ENCODE assay signal across 8 cellular contexts in genomic region chr2:45778720-45779171, GRCh38.
DNase-seq lines count a peak whose midpoint lies in the region; ATAC-seq and TF ChIP-seq lines count a peak whose summit lies in the region.

No MANE protein-coding gene starts in this region.

- peaks cover 10% of the 10 kb centered on the region for H3K27me3 ChIP-seq in endodermal cell (ENCODE audit: control insufficient read depth, insufficient read depth, low read length, poor library complexity, severe bottlenecking)
- no peaks in the 10 kb centered on the region for H3K27me3 ChIP-seq in naive thymus-derived CD4-positive, alpha-beta T cell (ENCODE audit: control insufficient read depth in 2 of 2, insufficient read depth in 2 of 2, low read length in 2 of 2)

- no peak overlapping the region for H3K27ac Mint-ChIP-seq in activated CD8-positive, alpha-beta T cell treated with anti-CD3 and anti-CD28 coated beads, Interleukin-2, amount 10 ng/mL, durations not matched to agents 7 days and 5 days
- no peak overlapping the region for H3K27ac Mint-ChIP-seq in endodermal cell
- H3K27ac Mint-ChIP-seq in naive thymus-derived CD4-positive, alpha-beta T cell, result peak overlapping the region in 1 of 9 donors; percentile 19
- no peak overlapping the region for H3K27ac Mint-ChIP-seq in stimulated activated naive CD8-positive, alpha-beta T cell treated with anti-CD3 and anti-CD28 coated beads, Interleukin-15, Interleukin-2, amounts not matched to agents 100 ng/mL and 50 ng/mL, for 24 hours

- no peaks in the 10 kb centered on the region for H3K27me3 Mint-ChIP-seq in activated CD8-positive, alpha-beta T cell treated with anti-CD3 and anti-CD28 coated beads, Interleukin-2, amount 10 ng/mL, durations not matched to agents 7 days and 5 days (ENCODE audit: low read depth)
- H3K27me3 Mint-ChIP-seq in endodermal cell (ENCODE audit: insufficient read depth), result peaks cover under 1% of the 10 kb centered on the region
- H3K27me3 Mint-ChIP-seq in naive thymus-derived CD4-positive, alpha-beta T cell, result no peaks in the 10 kb centered on the region
- no peaks in the 10 kb centered on the region for H3K27me3 Mint-ChIP-seq in stimulated activated naive CD8-positive, alpha-beta T cell treated with anti-CD3 and anti-CD28 coated beads, Interleukin-15, Interleukin-2, amounts not matched to agents 100 ng/mL and 50 ng/mL, for 24 hours

- no peak for DNase-seq in AG09309 (ENCODE audit: low read depth)
- peak; percentile 53 for DNase-seq in GM19238 (ENCODE audit: insufficient read length, low spot score)
- DNase-seq in NCI-H226, result peak; percentile 23
- DNase-seq in activated CD8-positive, alpha-beta T cell treated with anti-CD3 and anti-CD28 coated beads, Interleukin-2, amount 10 ng/mL, durations not matched to agents 7 days and 5 days, result peak; percentile 76
- DNase-seq in endodermal cell, result peak; percentile 87
- peak; percentile 19 to 76 (median 67) for DNase-seq in naive thymus-derived CD4-positive, alpha-beta T cell

- H3K9ac ChIP-seq in endodermal cell (ENCODE audit: extremely low read depth, low read length, poor library complexity, severe bottlenecking), result no peak overlapping the region

- H3K4me1 ChIP-seq in endodermal cell (ENCODE audit: control insufficient read depth, insufficient read depth, low read length), result no peaks in the 10 kb centered on the region
- H3K4me1 ChIP-seq in naive thymus-derived CD4-positive, alpha-beta T cell (ENCODE audit: control insufficient read depth in 2 of 2, insufficient read depth in 2 of 2, low read length in 2 of 2), result no peaks in the 10 kb centered on the region

- TF ChIP-seq CTCF in AG09309 (IDR thresholded peaks at IDR 0.05; ENCODE audit: control insufficient read depth, insufficient read depth, low read depth, low read length, missing control alignments) (peak; percentile 71), endodermal cell (conservative IDR thresholded peaks at IDR 0.05) (peak; percentile 85)

- no peaks in the 10 kb centered on the region for H3K9me3 ChIP-seq in endodermal cell (ENCODE audit: control insufficient read depth, low read length)
- H3K9me3 ChIP-seq in naive thymus-derived CD4-positive, alpha-beta T cell (ENCODE audit: control insufficient read depth in 2 of 3, low read length in 3 of 3), result no peaks in the 10 kb centered on the region

- no peaks in the 10 kb centered on the region for H3K9me3 Mint-ChIP-seq in activated CD8-positive, alpha-beta T cell treated with anti-CD3 and anti-CD28 coated beads, Interleukin-2, amount 10 ng/mL, durations not matched to agents 7 days and 5 days (ENCODE audit: insufficient read depth)
- H3K9me3 Mint-ChIP-seq in endodermal cell, result no peaks in the 10 kb centered on the region
- H3K9me3 Mint-ChIP-seq in naive thymus-derived CD4-positive, alpha-beta T cell, result no peaks in the 10 kb centered on the region
- no peaks in the 10 kb centered on the region for H3K9me3 Mint-ChIP-seq in stimulated activated naive CD8-positive, alpha-beta T cell treated with anti-CD3 and anti-CD28 coated beads, Interleukin-15, Interleukin-2, amounts not matched to agents 100 ng/mL and 50 ng/mL, for 24 hours

- peak overlapping the region; percentile 6 for H3K4me3 Mint-ChIP-seq in activated CD8-positive, alpha-beta T cell treated with anti-CD3 and anti-CD28 coated beads, Interleukin-2, amount 10 ng/mL, durations not matched to agents 7 days and 5 days
- no peak overlapping the region for H3K4me3 Mint-ChIP-seq in endodermal cell
- peak overlapping the region; percentile 5 to 77 (median 54) for H3K4me3 Mint-ChIP-seq in naive thymus-derived CD4-positive, alpha-beta T cell
- peak overlapping the region; percentile 22 for H3K4me3 Mint-ChIP-seq in stimulated activated naive CD8-positive, alpha-beta T cell treated with anti-CD3 and anti-CD28 coated beads, Interleukin-15, Interleukin-2, amounts not matched to agents 100 ng/mL and 50 ng/mL, for 24 hours

- intact Hi-C loops in naive thymus-derived CD4-positive, alpha-beta T cell (cut with micrococcal nuclease), result loop anchor here (1.0 to 5.0 kb wide), 7 partner anchors 82 to 797 kb away; no protein-coding TSS in a partner anchor

- peaks cover 10% of the 10 kb centered on the region for H3K4me1 Mint-ChIP-seq in activated CD8-positive, alpha-beta T cell treated with anti-CD3 and anti-CD28 coated beads, Interleukin-2, amount 10 ng/mL, durations not matched to agents 7 days and 5 days (ENCODE audit: low read depth)
- peaks cover 4% of the 10 kb centered on the region for H3K4me1 Mint-ChIP-seq in endodermal cell
- peaks cover 0 to 13% (median 6%) of the 10 kb centered on the region in 7 donors for H3K4me1 Mint-ChIP-seq in naive thymus-derived CD4-positive, alpha-beta T cell
- H3K4me1 Mint-ChIP-seq in stimulated activated naive CD8-positive, alpha-beta T cell treated with anti-CD3 and anti-CD28 coated beads, Interleukin-15, Interleukin-2, amounts not matched to agents 100 ng/mL and 50 ng/mL, for 24 hours (ENCODE audit: low read depth), result peaks cover 12% of the 10 kb centered on the region

- H3K4me3 ChIP-seq in AG09309 (ENCODE audit: control insufficient read depth, low read depth, low read length), result no peak overlapping the region
- H3K4me3 ChIP-seq in endodermal cell (ENCODE audit: low read length), result no peak overlapping the region
- H3K4me3 ChIP-seq in naive thymus-derived CD4-positive, alpha-beta T cell (ENCODE audit: low read length), result no peak overlapping the region

- no peaks in the 10 kb centered on the region for H3K36me3 ChIP-seq in endodermal cell (ENCODE audit: control insufficient read depth, insufficient read depth, low read length)
- H3K36me3 ChIP-seq in naive thymus-derived CD4-positive, alpha-beta T cell (ENCODE audit: control insufficient read depth in 2 of 3, insufficient read depth in 3 of 3, low read length in 3 of 3), result no peaks in the 10 kb centered on the region

- no peak overlapping the region for H3K27ac ChIP-seq in endodermal cell (ENCODE audit: low read depth, low read length)
- H3K27ac ChIP-seq in naive thymus-derived CD4-positive, alpha-beta T cell (ENCODE audit: low read depth, low read length), result no peak overlapping the region

- CTCF ChIA-PET in activated CD8-positive, alpha-beta T cell treated with anti-CD3 and anti-CD28 coated beads, Interleukin-2, amount 10 ng/mL, durations not matched to agents 7 days and 5 days (lab: Charles Lee), result interaction anchor here (0.6 to 4.5 kb wide), 54 partner anchors 8 to 773 kb away, joined by 3 to 60 read pairs (median 4); partner anchors contain the start of gene SRBD1
- CTCF ChIA-PET in naive thymus-derived CD4-positive, alpha-beta T cell (lab: Charles Lee), result interaction anchor here (0.6 to 3.4 kb wide), 23 partner anchors 8 to 165 kb away, joined by 3 to 45 read pairs (median 4); no protein-coding TSS in a partner anchor

- no peaks in the 10 kb centered on the region for H3K36me3 Mint-ChIP-seq in activated CD8-positive, alpha-beta T cell treated with anti-CD3 and anti-CD28 coated beads, Interleukin-2, amount 10 ng/mL, durations not matched to agents 7 days and 5 days (ENCODE audit: low read depth)
- H3K36me3 Mint-ChIP-seq in endodermal cell (ENCODE audit: low read depth), result no peaks in the 10 kb centered on the region
- H3K36me3 Mint-ChIP-seq in naive thymus-derived CD4-positive, alpha-beta T cell, result peaks cover 0 to under 1% (median 0%) of the 10 kb centered on the region in 5 donors
- H3K36me3 Mint-ChIP-seq in stimulated activated naive CD8-positive, alpha-beta T cell treated with anti-CD3 and anti-CD28 coated beads, Interleukin-15, Interleukin-2, amounts not matched to agents 100 ng/mL and 50 ng/mL, for 24 hours (ENCODE audit: low read depth), result no peaks in the 10 kb centered on the region

- ATAC-seq in activated CD8-positive, alpha-beta T cell treated with anti-CD3 and anti-CD28 coated beads, Interleukin-2, amount 10 ng/mL, durations not matched to agents 7 days and 5 days, result peak; percentile 81
- peak; percentile 91 for ATAC-seq in naive thymus-derived CD4-positive, alpha-beta T cell
- no peak for ATAC-seq in HG02623 (IDR thresholded peaks at IDR 0.05; ENCODE audit: unreplicated experiment)

- POLR2A ChIA-PET in activated CD8-positive, alpha-beta T cell treated with anti-CD3 and anti-CD28 coated beads, Interleukin-2, amount 10 ng/mL, durations not matched to agents 7 days and 5 days (lab: Charles Lee), result no interaction called here
- POLR2A ChIA-PET in naive thymus-derived CD4-positive, alpha-beta T cell (lab: Charles Lee), result interaction anchor here (0.9 to 1.2 kb wide), 5 partner anchors 35 to 136 kb away, joined by 3 to 7 read pairs (median 3); no protein-coding TSS in a partner anchor

- WGBS in endodermal cell (ENCODE audit: insufficient coverage in 1 of 2, insufficient read length in 1 of 2), 2 experiments, result 80 to 87% methylated on average over 8 to 10 of the region's 11 CpGs
